ENCODE assay signal across 25 cellular contexts in genomic region chr6:125678601-125679000, GRCh38.
"Had no signal": no experiment of that assay in that cellular context is flagged by ENCODE, and none has a peak within 500 bp of the region (broad histone marks: within the 10 kb centered on the region; RNA-seq: fewer than 3 reads in every experiment).

No MANE protein-coding gene starts in this region.

- H3K4me3 Mint-ChIP-seq: endodermal cell, naive B cell, nephron had no signal

- H3K27me3 ChIP-seq: pancreas, thyroid gland, upper lobe of left lung, uterus had no signal

- H3K9me3 ChIP-seq: lower lobe of right lung, pancreas, prostate gland, thyroid gland, upper lobe of left lung, uterus had no signal

- H3K27ac Mint-ChIP-seq: endodermal cell, nephron had no signal

- ATAC-seq: left lobe of liver, lower lobe of right lung, pancreas, sciatic nerve had no signal

- H3K4me3 ChIP-seq: coronary artery, lower lobe of right lung, pancreas, prostate gland, skin epidermis, thyroid gland, upper lobe of left lung, uterus had no signal

- H3K4me1 ChIP-seq: lower lobe of right lung, pancreas, prostate gland, thyroid gland, upper lobe of left lung, uterus had no signal

- H3K9me3 Mint-ChIP-seq: endodermal cell had no signal

- FAIRE-seq: endothelial cell of umbilical vein, islet of Langerhans, pancreas had no signal

- DNase-seq: effector CD4-positive, alpha-beta T cell; endodermal cell; erythroblast; foreskin melanocyte; head of caudate nucleus; hippocampal formation; kidney glomerular epithelial cell; lower lobe of right lung; mesenchymal stem cell; naive B cell; occipital lobe; pancreas; stimulated activated CD4-positive, alpha-beta T cell treated with anti-CD3 and anti-CD28 coated beads, Interleukin-12 subunit alpha, Interleukin-12 subunit beta, amount 100 ng/mL, for 4 hours; stimulated activated naive CD4-positive, alpha-beta T cell treated with Interleukin-2 at 50 U/mL for 16 hours; thyroid gland; upper lobe of left lung; uterus had no signal

- H3K36me3 Mint-ChIP-seq: naive B cell had no signal

- H3K36me3 ChIP-seq: lower lobe of right lung, pancreas, prostate gland, thyroid gland, upper lobe of left lung, uterus had no signal

- H3K27ac ChIP-seq: lower lobe of right lung, pancreas, prostate gland, skin epidermis, thyroid gland, upper lobe of left lung, uterus had no signal
